In the genomic region with DNA sequence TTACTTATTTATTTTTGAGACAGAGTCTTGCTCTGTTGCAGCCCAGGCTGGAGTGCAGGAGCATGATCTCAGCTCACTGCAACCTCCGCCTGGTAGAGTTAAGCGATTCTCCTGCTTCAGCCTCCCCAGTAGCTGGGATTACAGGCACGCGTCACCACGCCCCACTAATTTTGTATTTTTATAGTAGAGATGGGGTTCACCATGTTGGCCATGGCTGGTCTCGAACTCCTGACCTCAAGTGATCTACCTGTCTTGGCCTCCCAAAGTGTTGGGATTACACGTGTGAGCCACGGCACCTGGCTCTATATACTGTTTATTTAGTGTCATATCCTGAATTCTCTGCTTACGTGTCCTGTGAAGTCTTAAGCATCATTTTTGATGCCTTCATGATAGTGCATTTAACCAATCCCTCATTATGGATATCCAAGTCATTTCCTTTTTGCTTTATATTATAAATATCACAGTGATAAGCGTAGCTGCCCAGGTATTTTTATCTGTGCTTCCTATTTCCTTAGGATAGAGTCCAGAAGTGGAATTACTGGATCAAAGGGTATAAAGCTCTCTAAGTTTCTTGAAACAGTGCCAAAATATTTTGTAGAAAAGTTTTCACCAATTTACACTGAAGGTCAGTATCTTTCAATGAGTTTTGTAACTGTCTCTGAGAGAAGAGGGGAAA, we compare ENCODE assay signal across 8 cellular contexts. TPM values are rescaled to one million over a fixed set of nuclear protein-coding genes. Genes with fewer than 3 reads are reported as not detected.
DNase-seq lines count a peak whose midpoint lies in the region; ATAC-seq and TF ChIP-seq lines count a peak whose summit lies in the region.

No MANE protein-coding gene starts in this region.

- no peak overlapping the region for H3K14ac ChIP-seq in neuronal stem cell (ENCODE audit: low read length)

- no peak overlapping the region for H2BK5ac ChIP-seq in neuronal stem cell (ENCODE audit: low read length)

- intact Hi-C loops in CD4-positive, alpha-beta memory T cell (cut with micrococcal nuclease), result loop anchor here (1.0 to 5.0 kb wide), 6 partner anchors 33 to 405 kb away; a partner anchor contains a TSS
- intact Hi-C loops in PC-3 (cut with micrococcal nuclease), result loop anchor here (2.0 to 5.0 kb wide), 2 partner anchors 35 to 53 kb away; a partner anchor contains a TSS

- no peaks in the 10 kb centered on the region for H3K27me3 Mint-ChIP-seq in CD4-positive, alpha-beta memory T cell
- H3K27me3 Mint-ChIP-seq in endodermal cell (ENCODE audit: insufficient read depth), result peaks cover 2% of the 10 kb centered on the region

- peaks cover 0 to 8% of the 10 kb centered on the region in 2 donors for H3K36me3 Mint-ChIP-seq in CD4-positive, alpha-beta memory T cell
- peaks cover 17% of the 10 kb centered on the region for H3K36me3 Mint-ChIP-seq in endodermal cell (ENCODE audit: low read depth)

- peaks cover 21 to 47% (median 33%) of the 10 kb centered on the region in 4 donors for H3K4me1 Mint-ChIP-seq in CD4-positive, alpha-beta memory T cell
- peaks cover 30% of the 10 kb centered on the region for H3K4me1 Mint-ChIP-seq in endodermal cell

- no peak overlapping the region for H3K23ac ChIP-seq in neuronal stem cell (ENCODE audit: low read depth, low read length, poor library complexity)

- no peak overlapping the region for H3K4ac ChIP-seq in neuronal stem cell (ENCODE audit: low read length)

- H4K91ac ChIP-seq in neuronal stem cell (ENCODE audit: low read depth, low read length, poor library complexity), result no peak overlapping the region

- H3K4me2 ChIP-seq in PC-3 (ENCODE audit: low read length), result peak overlapping the region; percentile 88
- H3K4me2 ChIP-seq in neuronal stem cell (ENCODE audit: insufficient read depth, low read length, poor library complexity, severe bottlenecking), result peak overlapping the region; percentile 59

- no peak for DNase-seq in CD4-positive, alpha-beta memory T cell
- DNase-seq in PC-3 (peak; percentile 46), endodermal cell (no peak), neuronal stem cell (ENCODE audit: low spot score) (no peak), SHP77 (lab: John Stamatoyannopoulos, UW) (no peak), EL (no peak)

- peak overlapping the region; percentile 93 to 98 (median 97) for H3K27ac Mint-ChIP-seq in CD4-positive, alpha-beta memory T cell
- H3K27ac Mint-ChIP-seq in endodermal cell, result peak overlapping the region; percentile 96

- peak overlapping the region; percentile 94 to 99 (median 94) for H3K4me3 Mint-ChIP-seq in CD4-positive, alpha-beta memory T cell
- H3K4me3 Mint-ChIP-seq in endodermal cell, result peak overlapping the region; percentile 87

- H3F3A ChIP-seq in PC-3 (ENCODE audit: low read length, unreplicated experiment), result peaks cover 4% of the 10 kb centered on the region

- no peaks in the 10 kb centered on the region for H3K9me3 Mint-ChIP-seq in CD4-positive, alpha-beta memory T cell
- no peaks in the 10 kb centered on the region for H3K9me3 Mint-ChIP-seq in endodermal cell

- no peak overlapping the region for H2AK5ac ChIP-seq in neuronal stem cell (ENCODE audit: low read depth, low read length)

- H3K27ac ChIP-seq in CD4-positive, alpha-beta memory T cell (ENCODE audit: low read depth, low read length), result peak overlapping the region; percentile 73
- H3K27ac ChIP-seq in PC-3 (ENCODE audit: low read length) (peak overlapping the region; percentile 32), endodermal cell (ENCODE audit: low read depth, low read length) (no peak overlapping the region), neuronal stem cell (replicated peaks; ENCODE audit: low read length) (peak overlapping the region; percentile 66)

- no peak overlapping the region for H4K8ac ChIP-seq in neuronal stem cell (ENCODE audit: low read depth, low read length)

- CTCF ChIA-PET in CD4-positive, alpha-beta memory T cell (lab: Charles Lee; ENCODE audit: partially characterized antibody), result interaction anchor here (0.6 to 5.1 kb wide), 8 partner anchors 16 to 1762 kb away, joined by 3 to 48 read pairs (median 6); a partner anchor contains a TSS
- CTCF ChIA-PET in PC-3 (lab: Charles Lee), result no interaction called here

- no peaks in the 10 kb centered on the region for H3K79me1 ChIP-seq in neuronal stem cell (ENCODE audit: low read depth, low read length)

- H3K18ac ChIP-seq in neuronal stem cell (ENCODE audit: low read length), result no peak overlapping the region

- no peaks in the 10 kb centered on the region for H3K79me2 ChIP-seq in PC-3 (ENCODE audit: low read length)

- TF ChIP-seq CTCF in PC-3 (conservative IDR thresholded peaks at IDR 0.05; ENCODE audit: low read depth, low read length), result no peak
- no peak for TF ChIP-seq CTCF in endodermal cell (conservative IDR thresholded peaks at IDR 0.05)

- H2AFZ ChIP-seq in PC-3 (ENCODE audit: low read length) (peak overlapping the region; percentile 84), neuronal stem cell (ENCODE audit: low read length) (peak overlapping the region; percentile 67)

- peaks cover 4% of the 10 kb centered on the region for H3K36me3 ChIP-seq in CD4-positive, alpha-beta memory T cell (ENCODE audit: insufficient read depth, low read length)
- no peaks in the 10 kb centered on the region for H3K36me3 ChIP-seq in PC-3 (ENCODE audit: low read depth, low read length)
- peaks cover 35% of the 10 kb centered on the region for H3K36me3 ChIP-seq in endodermal cell (ENCODE audit: control insufficient read depth, insufficient read depth, low read length)
- H3K36me3 ChIP-seq in neuronal stem cell (replicated peaks in 1 of 2; ENCODE audit: control insufficient read depth in 2 of 2, insufficient read depth in 2 of 2, low read length in 2 of 2), result peaks cover 2 to 10% of the 10 kb centered on the region in 2 donors

- BruUV-seq in PC-3 (replicated peaks; lab: Mats Ljungman, UMichigan), result no TSS peak

- no peak overlapping the region for H2BK12ac ChIP-seq in neuronal stem cell (ENCODE audit: low read length)

- no peaks in the 10 kb centered on the region for H3K9me3 ChIP-seq in CD4-positive, alpha-beta memory T cell (ENCODE audit: control insufficient read depth in 1 of 2, low read length in 2 of 2)
- H3K9me3 ChIP-seq in PC-3 (ENCODE audit: low read length) (no peaks in the 10 kb centered on the region), endodermal cell (ENCODE audit: control insufficient read depth, low read length) (no peaks in the 10 kb centered on the region), neuronal stem cell (replicated peaks in 1 of 2; ENCODE audit: control insufficient read depth in 2 of 2, insufficient read depth in 1 of 2, low read depth in 1 of 2, low read length in 2 of 2) (peaks cover 0 to 2% of the 10 kb centered on the region in 2 donors)

- H3K4me1 ChIP-seq in CD4-positive, alpha-beta memory T cell (ENCODE audit: insufficient read depth, low read length), result peaks cover 30% of the 10 kb centered on the region
- H3K4me1 ChIP-seq in PC-3 (ENCODE audit: insufficient read depth, low read length), result peaks cover 24% of the 10 kb centered on the region
- peaks cover 2% of the 10 kb centered on the region for H3K4me1 ChIP-seq in endodermal cell (ENCODE audit: control insufficient read depth, insufficient read depth, low read length)
- peaks cover 15 to 23% of the 10 kb centered on the region in 2 donors for H3K4me1 ChIP-seq in neuronal stem cell (ENCODE audit: control insufficient read depth in 2 of 2, insufficient read depth in 1 of 2, low read depth in 1 of 2, low read length in 2 of 2)

- H4K20me1 ChIP-seq in PC-3 (ENCODE audit: low read length), result no peaks in the 10 kb centered on the region

- H3K27me3 ChIP-seq in CD4-positive, alpha-beta memory T cell (ENCODE audit: insufficient read depth, low read length), result no peaks in the 10 kb centered on the region
- H3K27me3 ChIP-seq in PC-3 (ENCODE audit: low read length) (no peaks in the 10 kb centered on the region), endodermal cell (ENCODE audit: control insufficient read depth, insufficient read depth, low read length, poor library complexity, severe bottlenecking) (no peaks in the 10 kb centered on the region), neuronal stem cell (ENCODE audit: control insufficient read depth in 3 of 3, insufficient read depth in 3 of 3, low read depth in 1 of 3, low read length in 3 of 3) (no peaks in the 10 kb centered on the region)

- peak overlapping the region; percentile 45 for H3K9ac ChIP-seq in PC-3 (ENCODE audit: low read length)
- H3K9ac ChIP-seq in endodermal cell (ENCODE audit: extremely low read depth, low read length, poor library complexity, severe bottlenecking), result no peak overlapping the region
- H3K9ac ChIP-seq in neuronal stem cell (ENCODE audit: low read depth, low read length, poor library complexity), result no peak overlapping the region

- H3K9me2 ChIP-seq in PC-3 (replicated peaks; ENCODE audit: low read length), result no peaks in the 10 kb centered on the region

- no peak overlapping the region for H2BK15ac ChIP-seq in neuronal stem cell (ENCODE audit: low read length)

- POLR2A ChIA-PET in CD4-positive, alpha-beta memory T cell (lab: Charles Lee; ENCODE audit: partially characterized antibody), result interaction anchor here (1.0 to 4.8 kb wide), 11 partner anchors 8 to 1258 kb away, joined by 3 to 75 read pairs (median 5); a partner anchor contains a TSS
- POLR2A ChIA-PET in PC-3 (lab: Charles Lee; ENCODE audit: unreplicated experiment), result interaction anchor here (0.9 kb wide), 1 partner anchor 33 kb away, joined by 4 read pairs; a partner anchor contains a TSS

- ATAC-seq in PC-3 (no peak), GM21723 (IDR thresholded peaks at IDR 0.05; ENCODE audit: unreplicated experiment) (no peak), GM18511 (IDR thresholded peaks at IDR 0.05; ENCODE audit: unreplicated experiment) (no peak)

- H2BK120ac ChIP-seq in neuronal stem cell (ENCODE audit: low read depth, low read length), result no peak overlapping the region

- WGBS in endodermal cell (ENCODE audit: insufficient coverage in 1 of 2, insufficient read length in 1 of 2), 2 experiments, result 91 to 96% methylated on average over 10 of the region's 10 CpGs
- no CpG with 5 or more reads among the region's 10 CpGs for WGBS in neuronal stem cell (ENCODE audit: extremely low coverage in 2 of 2, insufficient read length in 2 of 2, insufficient replicate concordance in 1 of 2), 2 donors

- peak overlapping the region; percentile 76 to 80 for H3K4me3 ChIP-seq in CD4-positive, alpha-beta memory T cell (ENCODE audit: low read length in 2 of 2)
- H3K4me3 ChIP-seq in PC-3 (ENCODE audit: low read length) (peak overlapping the region; percentile 97), endodermal cell (ENCODE audit: low read length) (peak overlapping the region; percentile 73), neuronal stem cell (ENCODE audit: low read length in 2 of 2) (peak overlapping the region in 1 of 2 donors; percentile 85)

RNA-seq across cellular contexts. Expression of a gene that starts 0.9 kb away (rescaled TPM):
- total RNA-seq in CD4-positive, alpha-beta memory T cell, result 10 to 100 TPM; 60.2 to 67.3 TPM
- 1 to 10 TPM; 2.1 to 4.1 TPM for polyA plus RNA-seq in CD4-positive, alpha-beta memory T cell
- total RNA-seq in PC-3 (2014; rRNA removed) (13.6 and 22.7 TPM in 2 replicates), endodermal cell (10 to 100 TPM; 39.3 to 43.0 TPM)
- polyA plus RNA-seq in endodermal cell (2013, experiment 1 of 2), result 23.7 TPM
- polyA plus RNA-seq in endodermal cell (2013, experiment 2 of 2), result 21.9 TPM
- polyA plus RNA-seq in neuronal stem cell (2013, experiment 1 of 2), result 16.9 TPM
- polyA plus RNA-seq in neuronal stem cell (2013, experiment 2 of 2), result 17.7 TPM

RNA-seq across cellular contexts. Expression of a gene that starts 21.5 kb away (rescaled TPM):
- 10 to 100 TPM; 17.7 to 19.7 TPM for total RNA-seq in CD4-positive, alpha-beta memory T cell
- polyA plus RNA-seq in CD4-positive, alpha-beta memory T cell, result under 1 TPM; 0.15 to 0.36 TPM
- 8.0 and 10.3 TPM in 2 replicates for total RNA-seq in PC-3 (2014; rRNA removed)
- 100 to 1,000 TPM; 228 to 412 TPM for total RNA-seq in endodermal cell
- 375 TPM for polyA plus RNA-seq in endodermal cell (2013, experiment 1 of 2)
- 542 TPM for polyA plus RNA-seq in endodermal cell (2013, experiment 2 of 2)
- 159 TPM for polyA plus RNA-seq in neuronal stem cell (2013, experiment 1 of 2)
- polyA plus RNA-seq in neuronal stem cell (2013, experiment 2 of 2), result 154 TPM

RNA-seq across cellular contexts. Expression of a gene that starts 33.6 kb away (rescaled TPM):
- 10 to 100 TPM; 61.6 to 64.2 TPM for total RNA-seq in CD4-positive, alpha-beta memory T cell
- polyA plus RNA-seq in CD4-positive, alpha-beta memory T cell, result 10 to 100 TPM; 16.4 to 23.7 TPM
- 88.6 and 91.6 TPM in 2 replicates for total RNA-seq in PC-3 (2014; rRNA removed)
- total RNA-seq in endodermal cell, result 100 to 1,000 TPM; 114 to 115 TPM
- 70.0 TPM for polyA plus RNA-seq in endodermal cell (2013, experiment 1 of 2)
- polyA plus RNA-seq in endodermal cell (2013, experiment 2 of 2), result 63.5 TPM
- polyA plus RNA-seq in neuronal stem cell (2013, experiment 1 of 2), result 89.5 TPM
- polyA plus RNA-seq in neuronal stem cell (2013, experiment 2 of 2), result 91.3 TPM

RNA-seq across cellular contexts. Expression of a gene that starts 54.2 kb away (rescaled TPM):
- 100 to 1,000 TPM; 300 to 325 TPM for total RNA-seq in CD4-positive, alpha-beta memory T cell
- polyA plus RNA-seq in CD4-positive, alpha-beta memory T cell, result 10 to 100 TPM; 33.3 to 84.2 TPM
- 43.6 and 55.1 TPM in 2 replicates for total RNA-seq in PC-3 (2014; rRNA removed)
- total RNA-seq in endodermal cell, result 10 to 100 TPM; 56.5 to 58.6 TPM
- polyA plus RNA-seq in endodermal cell (2013, experiment 1 of 2), result 27.4 TPM
- polyA plus RNA-seq in endodermal cell (2013, experiment 2 of 2), result 21.1 TPM
- polyA plus RNA-seq in neuronal stem cell (2013, experiment 1 of 2), result 12.7 TPM
- 12.2 TPM for polyA plus RNA-seq in neuronal stem cell (2013, experiment 2 of 2)

RNA-seq across cellular contexts. Expression of a gene that starts 54.8 kb away (rescaled TPM):
- total RNA-seq in CD4-positive, alpha-beta memory T cell, result 10 to 100 TPM; 41.8 to 50.1 TPM
- 10 to 100 TPM; 20.7 to 45.0 TPM for polyA plus RNA-seq in CD4-positive, alpha-beta memory T cell
- total RNA-seq in PC-3 (2014; rRNA removed) (7.4 TPM in 2 replicates), endodermal cell (10 to 100 TPM; 46.4 to 51.1 TPM)
- 35.7 TPM for polyA plus RNA-seq in endodermal cell (2013, experiment 1 of 2)
- 37.2 TPM for polyA plus RNA-seq in endodermal cell (2013, experiment 2 of 2)
- polyA plus RNA-seq in neuronal stem cell (2013, experiment 1 of 2), result 20.9 TPM
- polyA plus RNA-seq in neuronal stem cell (2013, experiment 2 of 2), result 21.5 TPM

Comparison
In these comparisons a context has a peak if more than half of its experiments do, and no peak if none do; other contexts are left out.
1. RNA of a gene that starts 21.5 kb away (total RNA-seq): 228 to 412 TPM in endodermal cell; 17.7 to 19.7 TPM in CD4-positive, alpha-beta memory T cell and 8.0 to 10.3 TPM in PC-3; every median in the first group is over 10 times any median in the second.